Comparison of ENCODE assay signal across 9 cellular contexts in genomic region chr4:153555730-153556440, GRCh38.
A peak's percentile ranks its signal among the peaks of the same experiment; 100 is the strongest.
DNase-seq lines count a peak whose midpoint lies in the region; ATAC-seq and TF ChIP-seq lines count a peak whose summit lies in the region.
"Had no signal": no experiment of that assay in that cellular context is flagged by ENCODE, and none has a peak within 500 bp of the region (broad histone marks: within the 10 kb centered on the region; RNA-seq: fewer than 3 reads in every experiment).

No MANE protein-coding gene starts in this region.

- H3K9ac ChIP-seq in MM.1S (ENCODE audit: low read length) = no peak overlapping the region

- peak; percentile 74 to 95 (median 90) for ATAC-seq in heart right ventricle
- ATAC-seq in GM21367 (IDR thresholded peaks at IDR 0.05; ENCODE audit: unreplicated experiment) = no peak
- ATAC-seq in GM21576 (IDR thresholded peaks at IDR 0.05; ENCODE audit: unreplicated experiment) = no peak

- no peaks in the 10 kb centered on the region for H3F3A ChIP-seq in MM.1S (ENCODE audit: insufficient read depth, low read length)

- no peaks in the 10 kb centered on the region for H3K79me2 ChIP-seq in MM.1S (ENCODE audit: low read length)

- peaks cover 5% of the 10 kb centered on the region for H3K9me3 Mint-ChIP-seq in activated naive CD8-positive, alpha-beta T cell treated with anti-CD3 and anti-CD28 coated beads for 36 hours

- H3K4me1 ChIP-seq in heart right ventricle (peaks cover 0 to 35% (median 11%) of the 10 kb centered on the region in 9 donors), MM.1S (ENCODE audit: low read length) (0 out of 2 replicates have a peak, but pooled peaks cover 3% of the 10 kb centered on the region)

- H4K20me1 ChIP-seq in MM.1S (ENCODE audit: insufficient read depth, low read length) = no peaks in the 10 kb centered on the region

- TF ChIP-seq CTCF in heart right ventricle (IDR thresholded peaks at IDR 0.05) (no peak), MM.1S (IDR thresholded peaks at IDR 0.05; ENCODE audit: low read length) (no peak)

- H3K27me3 Mint-ChIP-seq in activated naive CD8-positive, alpha-beta T cell treated with anti-CD3 and anti-CD28 coated beads for 36 hours = no peaks in the 10 kb centered on the region

- no peak overlapping the region for H2AFZ ChIP-seq in MM.1S (ENCODE audit: low read length)

- no peak overlapping the region for H3K4me3 Mint-ChIP-seq in activated naive CD8-positive, alpha-beta T cell treated with anti-CD3 and anti-CD28 coated beads for 36 hours

- H3K36me3 Mint-ChIP-seq in activated naive CD8-positive, alpha-beta T cell treated with anti-CD3 and anti-CD28 coated beads for 36 hours = peaks cover 45% of the 10 kb centered on the region

- no peaks in the 10 kb centered on the region for H3K9me2 ChIP-seq in MM.1S (replicated peaks; ENCODE audit: insufficient read depth, low read length)

- H3K4me2 ChIP-seq in MM.1S (ENCODE audit: low read depth, low read length) = no peak overlapping the region

- WGBS in heart right ventricle, 2 donors = 6 to 31% methylated on average over 5 of the region's 5 CpGs

- H3K9me3 ChIP-seq in heart right ventricle (peaks cover 0 to 2% (median 0%) of the 10 kb centered on the region in 11 donors), MM.1S (replicated peaks; ENCODE audit: insufficient read depth, low read length) (no peaks in the 10 kb centered on the region)

- peak; percentile 79 for DNase-seq in EH (ENCODE audit: low read depth)
- DNase-seq in activated naive CD8-positive, alpha-beta T cell treated with anti-CD3 and anti-CD28 coated beads for 36 hours = no peak
- DNase-seq in heart right ventricle = peak; percentile 82 to 89
- peak; percentile 66 for DNase-seq in renal cortical epithelial cell (ENCODE audit: low read depth)
- DNase-seq in NCI-H1436 treated with DMSO at 0.1 percent for 48 hours (lab: John Stamatoyannopoulos, UW) = no peak
- no peak for DNase-seq in MM.1S
- DNase-seq: NCI-H187 had no signal

- H3K27ac Mint-ChIP-seq in activated naive CD8-positive, alpha-beta T cell treated with anti-CD3 and anti-CD28 coated beads for 36 hours = peak overlapping the region; percentile 70

- H3K27me3 ChIP-seq in heart right ventricle = no peaks in the 10 kb centered on the region
- H3K27me3 ChIP-seq in MM.1S (replicated peaks; ENCODE audit: insufficient read depth, low read length) = no peaks in the 10 kb centered on the region

- H3K27ac ChIP-seq in heart right ventricle (peak overlapping the region in 9 of 10 donors; percentile 18 to 86 (median 78)), MM.1S (ENCODE audit: low read length) (no peak overlapping the region)

- peaks cover 37% of the 10 kb centered on the region for H3K4me1 Mint-ChIP-seq in activated naive CD8-positive, alpha-beta T cell treated with anti-CD3 and anti-CD28 coated beads for 36 hours

- H3K36me3 ChIP-seq in heart right ventricle (peaks cover 0 to 60% (median 0%) of the 10 kb centered on the region in 9 donors), MM.1S (replicated peaks; ENCODE audit: insufficient read depth, low read length) (no peaks in the 10 kb centered on the region)

- intact Hi-C loops in heart right ventricle (cut with DNase I) = loop anchor here in 1 of 10 donors (5.0 kb wide), 2 partner anchors 69 to 89 kb away; partner anchors contain the start of gene TMEM131L

- H3K4me3 ChIP-seq in heart right ventricle (peak overlapping the region in 5 of 10 donors; percentile 15 to 31 (median 25)), MM.1S (ENCODE audit: low read length) (no peak overlapping the region)

Comparison
In these comparisons a context has a peak if more than half of its experiments do, and no peak if none do; other contexts are left out.
1. DNase-seq: peak in EH (single experiment), heart right ventricle (2 of 2) and renal cortical epithelial cell (single experiment); none in activated naive CD8-positive, alpha-beta T cell treated with anti-CD3 and anti-CD28 coated beads for 36 hours (single experiment), NCI-H1436 treated with DMSO at 0.1 percent for 48 hours (single experiment) and MM.1S (single experiment).
2. ATAC-seq: peak in heart right ventricle (8 of 8); none in GM21367 (single experiment) and GM21576 (single experiment).